8 cellular contexts compared by ENCODE assay signal in the genomic region with DNA sequence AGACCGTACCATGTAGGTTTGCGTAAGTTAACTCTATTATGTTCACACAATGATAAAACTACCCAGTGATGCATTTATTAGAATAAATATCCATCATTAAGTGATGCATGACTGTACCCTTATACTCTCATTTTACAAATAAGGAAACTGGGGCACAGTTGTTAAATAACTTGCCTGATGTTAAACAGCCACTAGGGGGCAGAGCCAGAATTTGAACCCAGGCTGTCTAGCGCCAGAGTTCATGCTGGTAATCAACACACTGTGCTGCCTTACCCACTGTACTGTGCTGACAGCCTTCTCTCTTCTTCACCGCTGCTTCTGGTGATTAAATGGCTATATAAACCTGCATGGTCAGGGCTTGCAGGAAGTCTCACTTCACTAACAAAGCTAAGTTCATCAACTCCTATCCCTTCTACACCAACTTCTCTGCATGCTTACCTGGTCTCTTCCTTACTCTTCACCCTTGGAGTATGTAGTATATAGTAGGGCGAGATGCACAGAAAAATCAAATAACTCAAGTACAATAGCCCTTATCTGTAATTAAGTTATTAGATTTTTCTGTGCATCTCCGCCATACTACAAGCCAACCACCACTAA. TPM values are rescaled to one million over a fixed set of nuclear protein-coding genes. Genes with fewer than 3 reads are reported as not detected.
DNase-seq lines count a peak whose midpoint lies in the region; ATAC-seq and TF ChIP-seq lines count a peak whose summit lies in the region.

No MANE protein-coding gene starts in this region.

- TF ChIP-seq POLR2A in sigmoid colon (IDR thresholded peaks at IDR 0.05), result no peak

- DNase-seq in AG09309 (ENCODE audit: low read depth), result no peak
- DNase-seq in SHP77 (lab: John Stamatoyannopoulos, UW), result peak; percentile 16 to 21
- DNase-seq in astrocyte of the spinal cord (ENCODE audit: low read depth, low spot score), result no peak
- peak; percentile 49 for DNase-seq in kidney tubule cell (ENCODE audit: low spot score)
- DNase-seq in stimulated activated CD8-positive, alpha-beta memory T cell treated with anti-CD3 and anti-CD28 coated beads, Interleukin-2, amount 100 ng/mL, for 48 hours (ENCODE audit: low read depth in 2 of 2), result peak; percentile 3 to 16
- DNase-seq in sigmoid colon, result no peak

- H3K4me3 ChIP-seq in AG09309 (ENCODE audit: control insufficient read depth, low read depth, low read length) (no peak overlapping the region), astrocyte of the spinal cord (ENCODE audit: low read depth, low read length) (no peak overlapping the region), sigmoid colon (no peak overlapping the region)

- no peaks in the 10 kb centered on the region for H3K36me3 ChIP-seq in sigmoid colon

- in situ Hi-C loops in astrocyte of the spinal cord (cut with HindIII; ENCODE audit: low sequenced_read_pairs), result no loop called here

- WGBS in sigmoid colon, 2 donors, result 72 to 76% methylated on average over 6 of the region's 6 CpGs

- no peaks in the 10 kb centered on the region for H3K9me3 ChIP-seq in sigmoid colon

- no peak for TF ChIP-seq EP300 in sigmoid colon (IDR thresholded peaks at IDR 0.05)

- TF ChIP-seq CTCF in AG09309 (IDR thresholded peaks at IDR 0.05; ENCODE audit: control insufficient read depth, insufficient read depth, low read depth, low read length, missing control alignments) (peak; percentile 60), astrocyte of the spinal cord (IDR thresholded peaks at IDR 0.05; ENCODE audit: low read depth, low read length) (peak; percentile 61), sigmoid colon (IDR thresholded peaks at IDR 0.05) (peak in 1 of 4 experiments; percentile 27)

- intact Hi-C loops in sigmoid colon (cut with DNase I), result no loop called here

- no peak overlapping the region for H3K27ac ChIP-seq in sigmoid colon

- H3K4me1 ChIP-seq in sigmoid colon, result no peaks in the 10 kb centered on the region

- ATAC-seq in GM21390 (IDR thresholded peaks at IDR 0.05; ENCODE audit: unreplicated experiment) (peak; percentile 57), HG02840 (IDR thresholded peaks at IDR 0.05; ENCODE audit: low FRiP score, unreplicated experiment) (no peak)

- no peaks in the 10 kb centered on the region for H3K27me3 ChIP-seq in sigmoid colon

RNA-seq across cellular contexts. Expression of a gene that starts 43.6 kb away (rescaled TPM):
- 10 to 100 TPM; 15.3 to 97.5 (median 22.0) TPM for total RNA-seq in sigmoid colon
- polyA plus RNA-seq in sigmoid colon, result 100 to 1,000 TPM in 1 of 3 donors, 10 to 100 TPM in 2; 46.5 to 116 (median 81.1) TPM

RNA-seq across cellular contexts. Expression of a gene that starts 50.9 kb away (rescaled TPM):
- 1 to 10 TPM; 1.6 to 4.4 (median 3.1) TPM for total RNA-seq in sigmoid colon
- polyA plus RNA-seq in sigmoid colon, result 100 to 1,000 TPM in 2 of 3 donors, 10 to 100 TPM in 1; 55.6 to 310 (median 230) TPM

Comparison
In these comparisons a context has a peak if more than half of its experiments do, and no peak if none do; other contexts are left out.
1. DNase-seq: peak in SHP77 (2 of 2), kidney tubule cell (single experiment) and stimulated activated CD8-positive, alpha-beta memory T cell treated with anti-CD3 and anti-CD28 coated beads, Interleukin-2, amount 100 ng/mL, for 48 hours (2 of 2); none in AG09309 (single experiment), astrocyte of the spinal cord (single experiment) and sigmoid colon (single experiment).